Comparison of ENCODE assay signal across 17 cellular contexts in genomic region chr11:107157809-107158187, GRCh38.
"Had no signal": no experiment of that assay in that cellular context is flagged by ENCODE, and none has a peak within 500 bp of the region (broad histone marks: within the 10 kb centered on the region; RNA-seq: fewer than 3 reads in every experiment).

No MANE protein-coding gene starts in this region.

- H3K4me1 ChIP-seq: heart left ventricle, pancreas, thyroid gland had no signal

- ATAC-seq: effector memory CD8-positive, alpha-beta T cell; heart left ventricle; left colon; mucosa of descending colon; naive thymus-derived CD4-positive, alpha-beta T cell; pancreas; stimulated activated memory B cell treated with anti-CD40 and anti-IgM and Interleukin-4, amounts not matched to agents 10 μg/mL and 1 μg/mL and 100 μg/mL, for 72 hours had no signal

- H3K4me3 ChIP-seq: heart left ventricle, mucosa of descending colon, pancreas, thyroid gland had no signal

- DNase-seq: activated CD4-positive, alpha-beta T cell treated with anti-CD3 and anti-CD28 coated beads, Interleukin-2, amount 10 ng/mL, durations not matched to agents 24 days and 14 days; activated CD4-positive, CD25-positive, alpha-beta regulatory T cell; activated CD8-positive, alpha-beta memory T cell treated with anti-CD3 and anti-CD28 coated beads, Interleukin-2, amount 50 U/mL, for 48 hours; activated naive CD4-positive, alpha-beta T cell; activated naive CD8-positive, alpha-beta T cell treated with anti-CD3 and anti-CD28 coated beads, Interleukin-2, amount 10 ng/mL, durations not matched to agents 7 days and 5 days; anterior cingulate cortex; dermis blood vessel endothelial cell; effector memory CD8-positive, alpha-beta T cell; heart left ventricle; left colon; mucosa of descending colon; naive thymus-derived CD4-positive, alpha-beta T cell; pancreas; T-helper 2 cell; thyroid gland had no signal

- H3K36me3 ChIP-seq: heart left ventricle, pancreas, thyroid gland had no signal

- H3K4me1 Mint-ChIP-seq: activated CD4-positive, alpha-beta T cell treated with anti-CD3 and anti-CD28 coated beads, Interleukin-2, amount 10 ng/mL, durations not matched to agents 24 days and 14 days; activated naive CD8-positive, alpha-beta T cell treated with anti-CD3 and anti-CD28 coated beads, Interleukin-2, amount 10 ng/mL, durations not matched to agents 7 days and 5 days; naive thymus-derived CD4-positive, alpha-beta T cell; stimulated activated memory B cell treated with anti-CD40 and anti-IgM and Interleukin-4, amounts not matched to agents 10 μg/mL and 1 μg/mL and 100 μg/mL, for 72 hours had no signal

- H3K9me3 ChIP-seq: heart left ventricle, pancreas, thyroid gland had no signal

- H3K27me3 ChIP-seq: heart left ventricle, pancreas, thyroid gland had no signal

- H3K27ac ChIP-seq: heart left ventricle, pancreas, thyroid gland had no signal

- H3K4me3 Mint-ChIP-seq: activated CD4-positive, alpha-beta T cell treated with anti-CD3 and anti-CD28 coated beads, Interleukin-2, amount 10 ng/mL, durations not matched to agents 24 days and 14 days; activated naive CD8-positive, alpha-beta T cell treated with anti-CD3 and anti-CD28 coated beads, Interleukin-2, amount 10 ng/mL, durations not matched to agents 7 days and 5 days; effector memory CD8-positive, alpha-beta T cell; naive thymus-derived CD4-positive, alpha-beta T cell; stimulated activated memory B cell treated with anti-CD40 and anti-IgM and Interleukin-4, amounts not matched to agents 10 μg/mL and 1 μg/mL and 100 μg/mL, for 72 hours had no signal

- FAIRE-seq: frontal cortex, pancreas had no signal

- H3K27ac Mint-ChIP-seq: activated CD4-positive, alpha-beta T cell treated with anti-CD3 and anti-CD28 coated beads, Interleukin-2, amount 10 ng/mL, durations not matched to agents 24 days and 14 days; activated naive CD8-positive, alpha-beta T cell treated with anti-CD3 and anti-CD28 coated beads, Interleukin-2, amount 10 ng/mL, durations not matched to agents 7 days and 5 days; effector memory CD8-positive, alpha-beta T cell; naive thymus-derived CD4-positive, alpha-beta T cell; stimulated activated memory B cell treated with anti-CD40 and anti-IgM and Interleukin-4, amounts not matched to agents 10 μg/mL and 1 μg/mL and 100 μg/mL, for 72 hours had no signal

- H3K27me3 Mint-ChIP-seq: activated CD4-positive, alpha-beta T cell treated with anti-CD3 and anti-CD28 coated beads, Interleukin-2, amount 10 ng/mL, durations not matched to agents 24 days and 14 days; activated naive CD8-positive, alpha-beta T cell treated with anti-CD3 and anti-CD28 coated beads, Interleukin-2, amount 10 ng/mL, durations not matched to agents 7 days and 5 days; effector memory CD8-positive, alpha-beta T cell; stimulated activated memory B cell treated with anti-CD40 and anti-IgM and Interleukin-4, amounts not matched to agents 10 μg/mL and 1 μg/mL and 100 μg/mL, for 72 hours had no signal

- H3K36me3 Mint-ChIP-seq: activated naive CD8-positive, alpha-beta T cell treated with anti-CD3 and anti-CD28 coated beads, Interleukin-2, amount 10 ng/mL, durations not matched to agents 7 days and 5 days; naive thymus-derived CD4-positive, alpha-beta T cell; stimulated activated memory B cell treated with anti-CD40 and anti-IgM and Interleukin-4, amounts not matched to agents 10 μg/mL and 1 μg/mL and 100 μg/mL, for 72 hours had no signal

- H3K9me3 Mint-ChIP-seq: activated CD4-positive, alpha-beta T cell treated with anti-CD3 and anti-CD28 coated beads, Interleukin-2, amount 10 ng/mL, durations not matched to agents 24 days and 14 days; activated naive CD8-positive, alpha-beta T cell treated with anti-CD3 and anti-CD28 coated beads, Interleukin-2, amount 10 ng/mL, durations not matched to agents 7 days and 5 days; naive thymus-derived CD4-positive, alpha-beta T cell; stimulated activated memory B cell treated with anti-CD40 and anti-IgM and Interleukin-4, amounts not matched to agents 10 μg/mL and 1 μg/mL and 100 μg/mL, for 72 hours had no signal
